ENCODE assay signal across 1 cellular context in the genomic region with DNA sequence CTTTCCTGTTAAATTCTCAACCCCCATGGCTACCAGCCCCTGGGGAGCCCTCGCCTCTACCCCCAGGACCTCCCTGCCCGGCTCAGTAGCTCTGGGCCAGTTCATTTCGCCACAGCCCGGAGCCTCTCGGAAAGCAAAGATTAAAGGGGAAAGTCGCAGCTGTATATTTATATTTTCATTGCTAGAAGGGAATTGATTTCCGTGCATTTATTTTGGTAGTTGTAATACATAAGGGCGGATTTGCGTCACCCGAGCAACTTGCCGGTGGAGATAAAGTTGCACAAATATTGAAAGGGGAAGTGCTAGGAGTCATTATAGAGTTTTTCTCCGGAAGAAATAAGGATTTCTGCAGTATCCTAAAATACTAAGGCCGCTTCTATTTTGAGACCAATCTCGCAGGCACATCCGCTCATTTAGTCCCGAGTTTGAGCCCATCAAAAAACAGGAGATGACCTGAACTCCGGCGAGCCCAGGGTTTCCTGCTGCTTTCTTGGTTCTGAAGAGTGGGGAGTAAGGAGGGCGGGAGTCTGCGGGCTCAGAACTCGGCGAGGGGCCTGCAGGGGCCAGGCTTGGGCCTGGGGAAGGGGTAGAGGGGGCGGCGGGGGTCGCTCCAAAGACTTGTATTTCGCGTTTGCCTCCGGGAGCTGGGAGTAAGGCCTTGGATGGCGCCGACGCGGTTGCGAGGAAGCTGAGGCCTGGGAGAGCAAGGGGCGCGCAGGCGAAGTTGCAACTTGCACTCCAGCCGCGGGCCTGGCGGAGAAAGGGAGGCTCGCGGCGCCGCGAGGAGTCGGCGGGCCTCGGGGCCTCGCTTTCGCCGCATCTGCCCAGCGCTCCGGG.
A peak's percentile ranks its signal among the peaks of the same experiment; 100 is the strongest.
TF ChIP-seq lines count a peak whose summit lies in the region.

No MANE protein-coding gene starts in this region.

TF ChIP-seq in endothelial cell of umbilical vein, 7 proteins besides CTCF, POLR2A, EP300 and RAD21 (continued from another document):
- TF ChIP-seq EZH2 (IDR thresholded peaks at IDR 0.05; ENCODE audit: borderline replicate concordance, low read depth, low read length, severe bottlenecking): peak; percentile 1
- TF ChIP-seq GATA2 (IDR thresholded peaks at IDR 0.05; ENCODE audit: insufficient read depth, insufficient read length, low read depth, low read length): peak; percentile 95
- TF ChIP-seq JUN (IDR thresholded peaks at IDR 0.05; ENCODE audit: borderline replicate concordance, insufficient read depth, insufficient read length, low read depth): peak; percentile 83
